Comparison of ENCODE assay signal across 9 cellular contexts in genomic region chr3:191263365-191263764, GRCh38.
A peak's percentile ranks its signal among the peaks of the same experiment; 100 is the strongest.
DNase-seq lines count a peak whose midpoint lies in the region; ATAC-seq and TF ChIP-seq lines count a peak whose summit lies in the region.
"Had no signal": no experiment of that assay in that cellular context is flagged by ENCODE, and none has a peak within 500 bp of the region (broad histone marks: within the 10 kb centered on the region; RNA-seq: fewer than 3 reads in every experiment).

No MANE protein-coding gene starts in this region.

- POLR2A ChIA-PET in activated CD4-positive, alpha-beta memory T cell treated with anti-CD3 and anti-CD28 coated beads for 36 hours (lab: Charles Lee): no interaction called here

- no peaks in the 10 kb centered on the region for H3K9me3 Mint-ChIP-seq in activated CD4-positive, alpha-beta memory T cell treated with anti-CD3 and anti-CD28 coated beads for 36 hours

- H3K27ac Mint-ChIP-seq in activated CD4-positive, alpha-beta memory T cell treated with anti-CD3 and anti-CD28 coated beads for 36 hours: no peak overlapping the region

- H3K36me3 Mint-ChIP-seq in activated CD4-positive, alpha-beta memory T cell treated with anti-CD3 and anti-CD28 coated beads for 36 hours: no peaks in the 10 kb centered on the region

- H3K4me2 ChIP-seq in fibroblast of lung (ENCODE audit: extremely low read depth, insufficient read depth, low read length): peak overlapping the region; percentile 39

- H3K27me3 Mint-ChIP-seq in activated CD4-positive, alpha-beta memory T cell treated with anti-CD3 and anti-CD28 coated beads for 36 hours: no peaks in the 10 kb centered on the region

- DNase-seq in fibroblast of lung (ENCODE audit: low read depth in 2 of 2) (no peak), ureter (ENCODE audit: low spot score) (no peak), NAMALWA (ENCODE audit: low spot score) (no peak)
- DNase-seq in activated CD4-positive, alpha-beta memory T cell treated with anti-CD3 and anti-CD28 coated beads for 36 hours: no peak
- DNase-seq in stimulated activated CD4-positive, alpha-beta T cell treated with anti-CD3 and anti-CD28 coated beads, Interleukin-2, amount 100 ng/mL, for 48 hours: no peak
- DNase-seq: NCI-H510A had no signal

- H3K4me1 ChIP-seq in fibroblast of lung (ENCODE audit: control insufficient read depth, extremely low read depth, insufficient read depth, low read length): no peaks in the 10 kb centered on the region

- H3K9me3 ChIP-seq in fibroblast of lung (ENCODE audit: control insufficient read depth, insufficient read depth, low read depth, low read length): no peaks in the 10 kb centered on the region

- ATAC-seq in GM18520 (IDR thresholded peaks at IDR 0.05; ENCODE audit: unreplicated experiment) (peak; percentile 83), GM21576 (IDR thresholded peaks at IDR 0.05; ENCODE audit: unreplicated experiment) (peak; percentile 91), HG03175 (IDR thresholded peaks at IDR 0.05; ENCODE audit: unreplicated experiment) (peak; percentile 87)

- no peaks in the 10 kb centered on the region for H3K4me1 Mint-ChIP-seq in activated CD4-positive, alpha-beta memory T cell treated with anti-CD3 and anti-CD28 coated beads for 36 hours (ENCODE audit: low read depth)

- peak overlapping the region; percentile 38 for H2AFZ ChIP-seq in fibroblast of lung (ENCODE audit: low read length)

- no peak for TF ChIP-seq CTCF in fibroblast of lung (conservative IDR thresholded peaks at IDR 0.05 in 1 of 2, IDR thresholded peaks at IDR 0.05 in 1 of 2; ENCODE audit: low read depth in 1 of 2, low read length in 2 of 2)

- H3K9ac ChIP-seq in fibroblast of lung (ENCODE audit: insufficient read depth, low read length): no peak overlapping the region

- H3K27ac ChIP-seq in fibroblast of lung (ENCODE audit: insufficient read depth, low read length): no peak overlapping the region

- no peaks in the 10 kb centered on the region for H4K20me1 ChIP-seq in fibroblast of lung (ENCODE audit: control insufficient read depth, extremely low read depth, insufficient read depth, low read length)

- intact Hi-C loops in activated CD4-positive, alpha-beta memory T cell treated with anti-CD3 and anti-CD28 coated beads for 36 hours (cut with micrococcal nuclease): no loop called here

- no peak overlapping the region for H3K4me3 Mint-ChIP-seq in activated CD4-positive, alpha-beta memory T cell treated with anti-CD3 and anti-CD28 coated beads for 36 hours

- H3K79me2 ChIP-seq in fibroblast of lung (ENCODE audit: control insufficient read depth, insufficient read depth, low read length): no peaks in the 10 kb centered on the region

- CTCF ChIA-PET in activated CD4-positive, alpha-beta memory T cell treated with anti-CD3 and anti-CD28 coated beads for 36 hours (lab: Charles Lee): interaction anchor here (1.0 kb wide), 1 partner anchor 10 kb away, joined by 3 read pairs; no protein-coding TSS in a partner anchor

- H3K36me3 ChIP-seq in fibroblast of lung (ENCODE audit: control insufficient read depth, insufficient read depth, low read length): no peaks in the 10 kb centered on the region

- H3K27me3 ChIP-seq in fibroblast of lung (ENCODE audit: control insufficient read depth, insufficient read depth, low read length): no peaks in the 10 kb centered on the region

- H3K4me3 ChIP-seq in fibroblast of lung (replicated peaks in 1 of 4; ENCODE audit: control extremely low read depth in 1 of 4, insufficient read depth in 1 of 4, low read depth in 3 of 4, low read length in 4 of 4): no peak overlapping the region
